Comparison of ENCODE assay signal across 26 cellular contexts in genomic region chr12:22821985-22822384, GRCh38.
DNase-seq lines count a peak whose midpoint lies in the region; FAIRE-seq and TF ChIP-seq lines count a peak whose summit lies in the region.
"Had no signal": no experiment of that assay in that cellular context is flagged by ENCODE, and none has a peak within 500 bp of the region (broad histone marks: within the 10 kb centered on the region; RNA-seq: fewer than 3 reads in every experiment).

No MANE protein-coding gene starts in this region.

- no peaks in the 10 kb centered on the region for H3K27me3 ChIP-seq in kidney epithelial cell (ENCODE audit: control insufficient read depth, insufficient read depth, low read length)
- H3K27me3 ChIP-seq: BE2C, breast epithelium, Peyer's patch, thyroid gland had no signal

- no peaks in the 10 kb centered on the region for H3K36me3 ChIP-seq in kidney epithelial cell (ENCODE audit: control insufficient read depth, insufficient read depth, low read length)
- H3K36me3 ChIP-seq: BE2C, breast epithelium, Peyer's patch, thyroid gland had no signal

- H3K4me3 ChIP-seq in astrocyte of the spinal cord (ENCODE audit: low read depth, low read length) = no peak overlapping the region
- no peak overlapping the region for H3K4me3 ChIP-seq in kidney epithelial cell (ENCODE audit: low read depth, low read length)
- H3K4me3 ChIP-seq: breast epithelium, GM23338, Peyer's patch, SK-N-MC, thyroid gland had no signal

- in situ Hi-C loops in ACHN (cut with HindIII; ENCODE audit: low pct_ligation_motif_present, low pct_unique_long_range_greater_than_20kb, low sequenced_read_pairs) = no loop called here
- in situ Hi-C loops in astrocyte of the spinal cord (cut with HindIII; ENCODE audit: low sequenced_read_pairs) = no loop called here

- no peak for FAIRE-seq in RCC 7860 (lab: Jason Lieb, UNC)
- FAIRE-seq: A204.1, islet of Langerhans had no signal

- TF ChIP-seq CTCF in astrocyte of the spinal cord (IDR thresholded peaks at IDR 0.05; ENCODE audit: low read depth, low read length) (no peak), kidney epithelial cell (IDR thresholded peaks at IDR 0.05; ENCODE audit: insufficient read depth, low read length, poor library complexity, severe bottlenecking) (no peak)

- DNase-seq in ACHN = peak; percentile 27
- peak; percentile 22 for DNase-seq in HS-5 (ENCODE audit: low read depth)
- peak; percentile 35 for DNase-seq in astrocyte of the spinal cord (ENCODE audit: low read depth, low spot score)
- peak; percentile 10 for DNase-seq in kidney epithelial cell (ENCODE audit: low read depth)
- no peak for DNase-seq in NCI-H748 treated with DMSO at 0.1 percent for 48 hours (lab: John Stamatoyannopoulos, UW)
- DNase-seq in SHP77 treated with DMSO at 0.1 percent for 48 hours (lab: John Stamatoyannopoulos, UW) = no peak
- DNase-seq in NCI-H2171 (lab: John Stamatoyannopoulos, UW) = no peak
- no peak for DNase-seq in RCC 7860 (ENCODE audit: low spot score)
- DNase-seq: activated CD4-positive, alpha-beta T cell treated with anti-CD3 and anti-CD28 coated beads, Interleukin-2, amount 50 U/mL, for 48 hours; activated CD8-positive, alpha-beta memory T cell treated with anti-CD3 and anti-CD28 coated beads, Interleukin-2, amount 50 U/mL, for 48 hours; activated naive CD8-positive, alpha-beta T cell treated with anti-CD3 and anti-CD28 coated beads, Interleukin-2, amount 10 ng/mL, durations not matched to agents 7 days and 5 days; BE2C; cortex of kidney; DND-41; IMR-90; NCI-H510A treated with DMSO at 0.1 percent for 48 hours; NK-92 treated with Interleukin-12 subunit alpha and Interleukin-12 subunit beta, amount 100 ng/mL, for 24 hours; Peyer's patch; stimulated activated CD4-positive, alpha-beta T cell treated with anti-CD3 and anti-CD28 coated beads, Interleukin-4, amount 100 ng/mL, for 24 hours; stimulated activated naive CD8-positive, alpha-beta T cell treated with anti-CD3 and anti-CD28 coated beads, Interleukin-15, Interleukin-2, amounts not matched to agents 100 U/mL and 50 U/mL, for 24 hours; thyroid gland had no signal

Comparison
In these comparisons a context has a peak if more than half of its experiments do, and no peak if none do; other contexts are left out.
1. DNase-seq: peak in ACHN (single experiment), HS-5 (single experiment), astrocyte of the spinal cord (single experiment) and kidney epithelial cell (single experiment); none in NCI-H748 treated with DMSO at 0.1 percent for 48 hours (single experiment), SHP77 treated with DMSO at 0.1 percent for 48 hours (single experiment), NCI-H2171 (single experiment) and RCC 7860 (single experiment).